ENCODE assay signal across 8 cellular contexts in the genomic region with DNA sequence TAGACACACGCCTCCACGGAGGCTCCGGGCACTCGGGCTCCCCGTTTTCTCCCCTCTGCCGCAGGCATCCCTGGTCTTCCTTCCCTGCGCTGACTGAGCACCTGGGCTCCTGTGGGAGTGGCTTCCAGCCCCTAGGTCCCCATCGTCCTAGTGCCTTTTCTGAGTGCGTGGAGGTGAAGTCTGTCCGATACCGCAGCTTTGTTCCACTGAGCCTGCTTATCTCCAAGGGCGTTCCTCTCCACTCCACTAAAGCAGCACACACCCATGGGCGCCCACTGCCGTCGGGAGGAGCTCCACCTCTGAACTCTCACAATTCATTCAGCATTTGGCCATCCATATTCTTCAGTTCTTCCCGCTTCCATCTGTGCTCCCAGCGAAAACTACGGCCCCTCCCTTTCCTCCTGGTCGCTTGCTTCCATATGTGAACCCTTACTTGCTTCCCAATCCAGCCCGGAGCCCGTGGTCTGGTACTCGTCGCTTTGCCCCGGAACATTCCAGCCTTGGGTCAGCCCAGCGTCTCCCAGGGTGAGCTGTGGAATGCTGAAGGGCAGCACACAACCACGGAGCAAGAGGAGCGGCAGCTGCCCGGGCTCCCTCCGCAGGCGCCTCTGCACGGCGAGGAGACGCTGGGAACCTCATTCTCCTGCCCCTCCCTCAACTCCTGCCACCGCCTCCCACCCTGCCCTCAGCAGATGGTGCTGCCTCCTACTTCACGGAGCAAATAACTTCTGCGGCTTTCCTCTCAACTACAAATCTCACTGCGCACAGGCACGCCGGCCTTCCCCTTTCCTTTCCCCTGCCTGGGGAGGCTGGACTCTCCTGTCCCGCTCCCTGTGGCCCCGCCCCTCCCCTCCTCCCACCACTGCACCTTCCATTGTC. TPM values are rescaled to one million over a fixed set of nuclear protein-coding genes. Genes with fewer than 3 reads are reported as not detected.
DNase-seq lines count a peak whose midpoint lies in the region; ATAC-seq and TF ChIP-seq lines count a peak whose summit lies in the region.

No MANE protein-coding gene starts in this region.

- H3K4me2 ChIP-seq in neural progenitor cell: peak overlapping the region; percentile 89

- H3K9ac ChIP-seq in neural progenitor cell: no peak overlapping the region

- peaks cover 27% of the 10 kb centered on the region for H3K4me1 Mint-ChIP-seq in neural progenitor cell

- peaks cover 5% of the 10 kb centered on the region for H3K4me1 ChIP-seq in neural progenitor cell

- no peaks in the 10 kb centered on the region for H3K79me2 ChIP-seq in neural progenitor cell (ENCODE audit: low read depth)

- TF ChIP-seq CTCF in neural progenitor cell (IDR thresholded peaks at IDR 0.05): no peak

- ATAC-seq in HG03460 (IDR thresholded peaks at IDR 0.05; ENCODE audit: unreplicated experiment): no peak

- peaks cover 6% of the 10 kb centered on the region for H3K36me3 Mint-ChIP-seq in neural progenitor cell

- peak overlapping the region; percentile 83 for H3K4me3 Mint-ChIP-seq in neural progenitor cell

- DNase-seq in activated CD8-positive, alpha-beta memory T cell treated with anti-CD3 and anti-CD28 coated beads for 24 hours: peak; percentile 70
- DNase-seq in activated CD8-positive, alpha-beta memory T cell treated with anti-CD3 and anti-CD28 coated beads, Interleukin-2, amount 50 U/mL, for 4 hours: no peak
- DNase-seq in NOMO-1 (lab: John Stamatoyannopoulos, UW; ENCODE audit: unreplicated experiment in 2 of 2): peak; percentile 39 to 62
- peak; percentile 41 for DNase-seq in activated naive CD4-positive, alpha-beta T cell treated with anti-CD3 and anti-CD28 coated beads, Interleukin-2, amount 50 U/mL, for 16 hours
- DNase-seq in germinal center (ENCODE audit: low spot score): peak; percentile 6
- DNase-seq in neural progenitor cell (ENCODE audit: low spot score): peak; percentile 72
- DNase-seq in GM19240 (ENCODE audit: insufficient read length, low spot score): no peak

- H3K27ac ChIP-seq in neural progenitor cell: no peak overlapping the region

- H3K27me3 ChIP-seq in neural progenitor cell: peaks cover 28% of the 10 kb centered on the region

- H2AFZ ChIP-seq in neural progenitor cell (replicated peaks): peak overlapping the region; percentile 96

- no peaks in the 10 kb centered on the region for H3K9me3 Mint-ChIP-seq in neural progenitor cell

- peak overlapping the region; percentile 48 for H3K4me3 ChIP-seq in neural progenitor cell

- no peaks in the 10 kb centered on the region for H3K27me3 Mint-ChIP-seq in neural progenitor cell (ENCODE audit: insufficient read depth, low read depth)

- H3K36me3 ChIP-seq in neural progenitor cell: no peaks in the 10 kb centered on the region

- peaks cover 13% of the 10 kb centered on the region for H3F3A ChIP-seq in neural progenitor cell (ENCODE audit: low read depth)

- H3K27ac Mint-ChIP-seq in neural progenitor cell: peak overlapping the region; percentile 84

- H3K9me3 ChIP-seq in neural progenitor cell (ENCODE audit: low read depth): no peaks in the 10 kb centered on the region

- H4K20me1 ChIP-seq in neural progenitor cell (ENCODE audit: low read depth): peaks cover 4% of the 10 kb centered on the region

RNA-seq across cellular contexts. Expression of a gene that starts 27.5 kb away (rescaled TPM):
- total RNA-seq in neural progenitor cell (ENCODE audit: low replicate concordance): 41.6 and 63.4 TPM in 2 replicates

RNA-seq across cellular contexts. Expression of a gene that starts 31.9 kb away (rescaled TPM):
- not detected in 2 replicates for total RNA-seq in neural progenitor cell (ENCODE audit: low replicate concordance)

RNA-seq across cellular contexts. Expression of a gene that starts 52.3 kb away (rescaled TPM):
- 0.09 TPM in 1 of 2 replicates, not detected in the other for total RNA-seq in neural progenitor cell (ENCODE audit: low replicate concordance)

Comparison
In these comparisons a context has a peak if more than half of its experiments do, and no peak if none do; other contexts are left out.
1. DNase-seq: peak in activated CD8-positive, alpha-beta memory T cell treated with anti-CD3 and anti-CD28 coated beads for 24 hours (single experiment), NOMO-1 (2 of 2), activated naive CD4-positive, alpha-beta T cell treated with anti-CD3 and anti-CD28 coated beads, Interleukin-2, amount 50 U/mL, for 16 hours (single experiment), germinal center (single experiment) and neural progenitor cell (single experiment); none in activated CD8-positive, alpha-beta memory T cell treated with anti-CD3 and anti-CD28 coated beads, Interleukin-2, amount 50 U/mL, for 4 hours (single experiment) and GM19240 (single experiment).